16 cellular contexts compared by ENCODE assay signal in the genomic region with DNA sequence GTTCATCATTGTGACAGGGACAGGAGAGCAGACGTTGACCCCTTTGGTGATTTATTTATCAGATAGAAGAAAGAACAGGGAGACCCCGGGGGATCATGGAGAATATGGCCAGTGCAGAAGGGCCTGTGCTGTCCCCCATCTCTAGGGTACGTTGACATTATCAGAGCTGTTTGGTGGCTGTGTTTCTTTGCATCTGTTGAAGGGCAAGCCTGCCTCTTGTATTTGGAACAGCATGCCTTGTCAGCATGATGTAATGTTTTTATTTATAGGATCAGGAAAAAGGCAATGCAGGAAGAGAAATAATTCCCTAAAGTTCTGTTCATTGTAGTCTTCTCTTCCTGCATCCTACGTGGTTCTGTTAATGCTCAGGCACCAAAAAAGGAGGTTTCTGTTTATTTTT. TPM values are rescaled to one million over a fixed set of nuclear protein-coding genes. Genes with fewer than 3 reads are reported as not detected.
DNase-seq lines count a peak whose midpoint lies in the region; ATAC-seq and TF ChIP-seq lines count a peak whose summit lies in the region.
"Had no signal": no experiment of that assay in that cellular context is flagged by ENCODE, and none has a peak within 500 bp of the region (broad histone marks: within the 10 kb centered on the region; RNA-seq: fewer than 3 reads in every experiment).

No MANE protein-coding gene starts in this region.

- H4K20me1 ChIP-seq in GM23248 (ENCODE audit: insufficient read depth): no peaks in the 10 kb centered on the region
- H4K20me1 ChIP-seq: BLaER1 treated with 17β-estradiol and CSF1 and Interleukin-3, amounts not matched to agents 10 nM and 100 nM had no signal

- H2BK12ac ChIP-seq in mesenchymal stem cell (ENCODE audit: low read length in 2 of 2): no peak overlapping the region

- no peak overlapping the region for H2BK5ac ChIP-seq in mesenchymal stem cell (ENCODE audit: low read depth, low read length, poor library complexity, severe bottlenecking)

- no peak overlapping the region for H4K91ac ChIP-seq in mesenchymal stem cell (ENCODE audit: low read length)

- no peaks in the 10 kb centered on the region for H3K79me2 ChIP-seq in GM23248 (ENCODE audit: insufficient read depth)

- no peak overlapping the region for H3K4ac ChIP-seq in mesenchymal stem cell (ENCODE audit: low read depth in 1 of 2, low read length in 2 of 2)

- no peak for ATAC-seq in GM21515 (IDR thresholded peaks at IDR 0.05; ENCODE audit: unreplicated experiment)

- DNase-seq in GM23248 (peak; percentile 23), NCI-H774 (lab: John Stamatoyannopoulos, UW) (peak; percentile 9), endothelial cell (ENCODE audit: low spot score) (no peak), mesenchymal stem cell (peak; percentile 13), nephron progenitor cell (no peak), RKO (ENCODE audit: low spot score) (no peak)
- DNase-seq: activated CD4-positive, CD25-positive, alpha-beta regulatory T cell treated with anti-CD3 and anti-CD28 coated beads, Interleukin-2, amount 50 U/mL, for 72 hours; activated naive CD4-positive, alpha-beta T cell treated with anti-CD3 and anti-CD28 coated beads, Interleukin-2, amount 50 U/mL, for 16 hours; DMS79 treated with DMSO at 0.1 percent for 48 hours; midbrain; NCI-H2029 treated with DMSO at 0.1 percent for 48 hours; NCI-H526 treated with DMSO at 0.1 percent for 48 hours; stimulated activated CD4-positive, alpha-beta T cell treated with anti-CD3 and anti-CD28 coated beads, Interleukin-2, amount 100 ng/mL, for 48 hours; stimulated activated CD8-positive, alpha-beta memory T cell treated with anti-CD3 and anti-CD28 coated beads, Interleukin-4, amount 100 ng/mL, for 48 hours had no signal

- H3K9ac ChIP-seq in GM23248 (no peak overlapping the region), mesenchymal stem cell (ENCODE audit: low read length) (peak overlapping the region; percentile 7)
- H3K9ac ChIP-seq: BLaER1 treated with 17β-estradiol and CSF1 and Interleukin-3, amounts not matched to agents 10 nM and 100 nM had no signal

- no peak overlapping the region for H4K8ac ChIP-seq in mesenchymal stem cell (ENCODE audit: low read length)

- no peaks in the 10 kb centered on the region for H3K9me2 ChIP-seq in GM23248 (ENCODE audit: insufficient read depth)

- H3K4me1 Mint-ChIP-seq in endothelial cell (ENCODE audit: unreplicated experiment): peaks cover 12% of the 10 kb centered on the region
- H3K4me1 Mint-ChIP-seq in nephron progenitor cell: peaks cover 13% of the 10 kb centered on the region

- H3K36me3 Mint-ChIP-seq in endothelial cell (ENCODE audit: low read depth, unreplicated experiment): no peaks in the 10 kb centered on the region
- H3K36me3 Mint-ChIP-seq in nephron progenitor cell (ENCODE audit: low read depth): peaks cover 25% of the 10 kb centered on the region

- H3F3A ChIP-seq in GM23248 (ENCODE audit: insufficient read depth): no peaks in the 10 kb centered on the region

- H3K36me3 ChIP-seq in GM23248 (ENCODE audit: low read depth) (no peaks in the 10 kb centered on the region; the same call in 1 of the 2 replicates), mesenchymal stem cell (ENCODE audit: control insufficient read depth in 1 of 2, insufficient read depth in 2 of 2, low read depth in 1 of 2, low read length in 2 of 2) (peaks cover 3 to 35% of the 10 kb centered on the region in 2 experiments)

- H3K23ac ChIP-seq in mesenchymal stem cell (ENCODE audit: low read length in 2 of 2): no peak overlapping the region

- H3K27me3 ChIP-seq in GM23248 (replicated peaks; ENCODE audit: insufficient read depth) (no peaks in the 10 kb centered on the region), mesenchymal stem cell (ENCODE audit: control insufficient read depth in 1 of 2, insufficient read depth in 1 of 2, low read length in 2 of 2) (no peaks in the 10 kb centered on the region)
- H3K27me3 ChIP-seq: BLaER1 treated with 17β-estradiol and CSF1 and Interleukin-3, amounts not matched to agents 10 nM and 100 nM had no signal

- no peak overlapping the region for H3K18ac ChIP-seq in mesenchymal stem cell (ENCODE audit: low read depth in 1 of 2, low read length in 2 of 2)

- peaks cover 1% of the 10 kb centered on the region for H3K79me1 ChIP-seq in mesenchymal stem cell (replicated peaks; ENCODE audit: low read length, poor library complexity, severe bottlenecking)

- H3K4me2 ChIP-seq in GM23248 (ENCODE audit: unreplicated experiment): no peak overlapping the region
- H3K4me2 ChIP-seq in mesenchymal stem cell (ENCODE audit: low read length, poor library complexity, severe bottlenecking): no peak overlapping the region

- peak overlapping the region; percentile 54 for H3K27ac Mint-ChIP-seq in endothelial cell (ENCODE audit: unreplicated experiment)
- no peak overlapping the region for H3K27ac Mint-ChIP-seq in nephron progenitor cell

- H3K9me3 ChIP-seq in GM23248 (ENCODE audit: low read depth): no peaks in the 10 kb centered on the region
- H3K9me3 ChIP-seq in mesenchymal stem cell (ENCODE audit: control insufficient read depth, low read length): no peaks in the 10 kb centered on the region

- H3K27ac ChIP-seq in GM23248 (no peak overlapping the region), mesenchymal stem cell (ENCODE audit: low read length, poor library complexity, severe bottlenecking) (no peak overlapping the region)
- H3K27ac ChIP-seq: BLaER1 treated with 17β-estradiol and CSF1 and Interleukin-3, amounts not matched to agents 10 nM and 100 nM had no signal

- no peak overlapping the region for H2BK15ac ChIP-seq in mesenchymal stem cell (ENCODE audit: low read depth, poor library complexity, severe bottlenecking)

- peaks cover 7% of the 10 kb centered on the region; the same call in 1 of the 2 replicates for H3K4me1 ChIP-seq in GM23248 (ENCODE audit: insufficient read depth)
- H3K4me1 ChIP-seq in mesenchymal stem cell (ENCODE audit: control insufficient read depth, insufficient read depth, low read depth, low read length): peaks cover 4% of the 10 kb centered on the region

- H2AFZ ChIP-seq in GM23248: no peak overlapping the region
- no peak overlapping the region for H2AFZ ChIP-seq in mesenchymal stem cell (ENCODE audit: low read depth, low read length)

- H3K4me3 ChIP-seq in GM23248 (no peak overlapping the region), mesenchymal stem cell (ENCODE audit: insufficient read depth in 1 of 2, low read depth in 1 of 2, low read length in 2 of 2) (no peak overlapping the region)
- H3K4me3 ChIP-seq: BLaER1 treated with 17β-estradiol and CSF1 and Interleukin-3, amounts not matched to agents 10 nM and 100 nM had no signal

- no peak overlapping the region for H2AK5ac ChIP-seq in mesenchymal stem cell (ENCODE audit: low read length, severe bottlenecking)

- peak overlapping the region; percentile 52 for H3K4me3 Mint-ChIP-seq in endothelial cell (ENCODE audit: unreplicated experiment)
- no peak overlapping the region for H3K4me3 Mint-ChIP-seq in nephron progenitor cell

- in situ Hi-C loops in GM23248 (cut with MboI): no loop called here

- H3K27me3 Mint-ChIP-seq in endothelial cell (ENCODE audit: unreplicated experiment) (no peaks in the 10 kb centered on the region), nephron progenitor cell (ENCODE audit: low read depth, poor library complexity) (peaks cover 4% of the 10 kb centered on the region)

- TF ChIP-seq CTCF in endothelial cell (IDR thresholded peaks at IDR 0.05; ENCODE audit: unreplicated experiment) (no peak), nephron progenitor cell (IDR thresholded peaks at IDR 0.05) (no peak)

- H3K14ac ChIP-seq in mesenchymal stem cell (ENCODE audit: low read length in 2 of 2): no peak overlapping the region

- H3K9me3 Mint-ChIP-seq in endothelial cell (ENCODE audit: unreplicated experiment): no peaks in the 10 kb centered on the region
- peaks cover 4% of the 10 kb centered on the region for H3K9me3 Mint-ChIP-seq in nephron progenitor cell

- no peak overlapping the region for H2BK120ac ChIP-seq in mesenchymal stem cell (ENCODE audit: low read depth, low read length)

- 38 to 42% methylated on average over 4 of the region's 4 CpGs for WGBS in GM23248 (ENCODE audit: low coverage in 1 of 2, low lambda C conversion rate in 2 of 2, missing lambda C conversion rate in 2 of 2), 2 experiments
- WGBS in mesenchymal stem cell: 38% methylated on average over 4 of the region's 4 CpGs

RNA-seq across cellular contexts. Expression of a gene that starts 49.8 kb away (rescaled TPM):
- 2.9 and 4.9 TPM in 2 replicates for total RNA-seq in GM23248 (2014; rRNA removed; shearing (Covaris generic))
- polyA plus RNA-seq in GM23248 (2016; fragmentation: Nextera tagmentation; extraction: Ambion mirVana): 3.6 and 4.5 TPM in 2 replicates
- total RNA-seq in endothelial cell (ENCODE audit: unreplicated experiment): 8.4 TPM
- polyA plus RNA-seq in mesenchymal stem cell (2013, experiment 1 of 2): 5.9 TPM
- 6.3 TPM for polyA plus RNA-seq in mesenchymal stem cell (2013, experiment 2 of 2)

Comparison
In these comparisons a context has a peak if more than half of its experiments do, and no peak if none do; other contexts are left out.
1. DNase-seq: peak in GM23248 (single experiment), NCI-H774 (single experiment) and mesenchymal stem cell (single experiment); none in endothelial cell (single experiment), nephron progenitor cell (single experiment) and RKO (single experiment).